ENCODE assay signal across 1 cellular context in the genomic region with DNA sequence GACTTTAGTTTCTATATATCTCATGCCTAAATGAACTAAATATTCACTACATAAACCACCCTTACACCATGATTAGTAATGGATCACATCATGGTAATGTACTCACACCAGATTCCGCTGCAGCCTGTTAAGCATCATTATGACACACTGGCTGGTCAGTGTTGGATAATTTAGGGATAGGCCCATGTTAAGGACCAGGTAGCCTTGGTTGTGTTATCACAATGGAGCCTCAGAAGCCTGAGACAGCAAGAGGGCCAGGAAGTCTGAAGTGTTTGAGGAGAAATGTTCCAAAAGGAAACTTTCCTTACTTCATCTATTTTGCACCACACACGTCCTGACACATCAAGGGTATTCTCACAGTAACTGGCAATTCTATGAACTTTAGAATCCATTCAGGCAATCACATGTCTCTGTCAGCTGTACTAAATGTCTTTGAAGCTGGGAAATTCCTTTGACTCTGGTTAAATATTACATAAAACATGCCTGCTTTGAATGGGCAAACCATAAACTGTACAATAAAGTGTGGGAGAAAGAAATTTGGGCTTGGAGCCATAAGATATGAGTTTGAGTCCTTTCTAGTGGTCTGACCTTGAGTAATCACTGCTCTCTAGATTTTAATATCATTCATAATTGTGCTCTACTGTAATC.
TF ChIP-seq lines count a peak whose summit lies in the region.

No MANE protein-coding gene starts in this region.

TF ChIP-seq in HepG2, 621 proteins besides CTCF, POLR2A, EP300 and RAD21 (continued from another document and continues in another):
- TF ChIP-seq EHMT2 (IDR thresholded peaks at IDR 0.05; ENCODE audit: borderline replicate concordance, low read depth, low read length) (peak; percentile 65; the same call in 1 of the 2 replicates), ZFY (CRISPR knock-in tag; IDR thresholded peaks at IDR 0.05) (peak; percentile 15; the same call in 1 of the 2 replicates), PCBP2 (optimal IDR thresholded peaks at IDR 0.05; ENCODE audit: low read depth, low read length, poor library complexity, severe bottlenecking) (no peak), PRMT3 (CRISPR knock-in tag; IDR thresholded peaks at IDR 0.05; ENCODE audit: borderline replicate concordance, low read depth) (no peak), POLR2AphosphoS2 (IDR thresholded peaks at IDR 0.05; ENCODE audit: low read depth, low read length) (no peak), MIER2 (CRISPR knock-in tag; IDR thresholded peaks at IDR 0.05) (no peak), HMG20A (CRISPR knock-in tag; IDR thresholded peaks at IDR 0.05; ENCODE audit: borderline replicate concordance) (peak; percentile 89; the same call in 1 of the 2 replicates), ZNF10 (CRISPR knock-in tag; IDR thresholded peaks at IDR 0.05; ENCODE audit: borderline replicate concordance, low read depth) (no peak), MYNN (CRISPR knock-in tag; IDR thresholded peaks at IDR 0.05; ENCODE audit: low read depth) (no peak), IKZF1 (IDR thresholded peaks at IDR 0.05) (no peak), RORA (CRISPR knock-in tag; IDR thresholded peaks at IDR 0.05) (no peak), CEBPG (CRISPR knock-in tag; IDR thresholded peaks at IDR 0.05) (peak; percentile 68), HMG20B (CRISPR knock-in tag; conservative IDR thresholded peaks at IDR 0.05) (no peak; the same call in 1 of the 2 replicates), ZNF790 (CRISPR knock-in tag; IDR thresholded peaks at IDR 0.05; ENCODE audit: borderline replicate concordance) (no peak; the same call in 1 of the 2 replicates), MZF1 (CRISPR knock-in tag; IDR thresholded peaks at IDR 0.05; ENCODE audit: borderline replicate concordance) (no peak), FOXK1 (CRISPR knock-in tag; IDR thresholded peaks at IDR 0.05; ENCODE audit: borderline replicate concordance, low read depth) (peak; percentile 47; the same call in 1 of the 2 replicates), ZNF768 (CRISPR knock-in tag; IDR thresholded peaks at IDR 0.05) (no peak), ZNF816 (CRISPR knock-in tag; IDR thresholded peaks at IDR 0.05; ENCODE audit: borderline replicate concordance) (0 out of 2 replicates have a peak, but pooled peaks have one; percentile 18), YEATS2 (CRISPR knock-in tag; IDR thresholded peaks at IDR 0.05; ENCODE audit: borderline replicate concordance) (peak; percentile 23; the same call in 1 of the 2 replicates), PPARG (CRISPR knock-in tag; conservative IDR thresholded peaks at IDR 0.05) (peak; percentile 86), NFYB (CRISPR knock-in tag; IDR thresholded peaks at IDR 0.05) (no peak), ZNF12 (CRISPR knock-in tag; IDR thresholded peaks at IDR 0.05) (peak; percentile 95), JUN (CRISPR knock-in tag; IDR thresholded peaks at IDR 0.05) (peak; percentile 46; the same call in 1 of the 2 replicates)
- TF ChIP-seq, protein P1, sequence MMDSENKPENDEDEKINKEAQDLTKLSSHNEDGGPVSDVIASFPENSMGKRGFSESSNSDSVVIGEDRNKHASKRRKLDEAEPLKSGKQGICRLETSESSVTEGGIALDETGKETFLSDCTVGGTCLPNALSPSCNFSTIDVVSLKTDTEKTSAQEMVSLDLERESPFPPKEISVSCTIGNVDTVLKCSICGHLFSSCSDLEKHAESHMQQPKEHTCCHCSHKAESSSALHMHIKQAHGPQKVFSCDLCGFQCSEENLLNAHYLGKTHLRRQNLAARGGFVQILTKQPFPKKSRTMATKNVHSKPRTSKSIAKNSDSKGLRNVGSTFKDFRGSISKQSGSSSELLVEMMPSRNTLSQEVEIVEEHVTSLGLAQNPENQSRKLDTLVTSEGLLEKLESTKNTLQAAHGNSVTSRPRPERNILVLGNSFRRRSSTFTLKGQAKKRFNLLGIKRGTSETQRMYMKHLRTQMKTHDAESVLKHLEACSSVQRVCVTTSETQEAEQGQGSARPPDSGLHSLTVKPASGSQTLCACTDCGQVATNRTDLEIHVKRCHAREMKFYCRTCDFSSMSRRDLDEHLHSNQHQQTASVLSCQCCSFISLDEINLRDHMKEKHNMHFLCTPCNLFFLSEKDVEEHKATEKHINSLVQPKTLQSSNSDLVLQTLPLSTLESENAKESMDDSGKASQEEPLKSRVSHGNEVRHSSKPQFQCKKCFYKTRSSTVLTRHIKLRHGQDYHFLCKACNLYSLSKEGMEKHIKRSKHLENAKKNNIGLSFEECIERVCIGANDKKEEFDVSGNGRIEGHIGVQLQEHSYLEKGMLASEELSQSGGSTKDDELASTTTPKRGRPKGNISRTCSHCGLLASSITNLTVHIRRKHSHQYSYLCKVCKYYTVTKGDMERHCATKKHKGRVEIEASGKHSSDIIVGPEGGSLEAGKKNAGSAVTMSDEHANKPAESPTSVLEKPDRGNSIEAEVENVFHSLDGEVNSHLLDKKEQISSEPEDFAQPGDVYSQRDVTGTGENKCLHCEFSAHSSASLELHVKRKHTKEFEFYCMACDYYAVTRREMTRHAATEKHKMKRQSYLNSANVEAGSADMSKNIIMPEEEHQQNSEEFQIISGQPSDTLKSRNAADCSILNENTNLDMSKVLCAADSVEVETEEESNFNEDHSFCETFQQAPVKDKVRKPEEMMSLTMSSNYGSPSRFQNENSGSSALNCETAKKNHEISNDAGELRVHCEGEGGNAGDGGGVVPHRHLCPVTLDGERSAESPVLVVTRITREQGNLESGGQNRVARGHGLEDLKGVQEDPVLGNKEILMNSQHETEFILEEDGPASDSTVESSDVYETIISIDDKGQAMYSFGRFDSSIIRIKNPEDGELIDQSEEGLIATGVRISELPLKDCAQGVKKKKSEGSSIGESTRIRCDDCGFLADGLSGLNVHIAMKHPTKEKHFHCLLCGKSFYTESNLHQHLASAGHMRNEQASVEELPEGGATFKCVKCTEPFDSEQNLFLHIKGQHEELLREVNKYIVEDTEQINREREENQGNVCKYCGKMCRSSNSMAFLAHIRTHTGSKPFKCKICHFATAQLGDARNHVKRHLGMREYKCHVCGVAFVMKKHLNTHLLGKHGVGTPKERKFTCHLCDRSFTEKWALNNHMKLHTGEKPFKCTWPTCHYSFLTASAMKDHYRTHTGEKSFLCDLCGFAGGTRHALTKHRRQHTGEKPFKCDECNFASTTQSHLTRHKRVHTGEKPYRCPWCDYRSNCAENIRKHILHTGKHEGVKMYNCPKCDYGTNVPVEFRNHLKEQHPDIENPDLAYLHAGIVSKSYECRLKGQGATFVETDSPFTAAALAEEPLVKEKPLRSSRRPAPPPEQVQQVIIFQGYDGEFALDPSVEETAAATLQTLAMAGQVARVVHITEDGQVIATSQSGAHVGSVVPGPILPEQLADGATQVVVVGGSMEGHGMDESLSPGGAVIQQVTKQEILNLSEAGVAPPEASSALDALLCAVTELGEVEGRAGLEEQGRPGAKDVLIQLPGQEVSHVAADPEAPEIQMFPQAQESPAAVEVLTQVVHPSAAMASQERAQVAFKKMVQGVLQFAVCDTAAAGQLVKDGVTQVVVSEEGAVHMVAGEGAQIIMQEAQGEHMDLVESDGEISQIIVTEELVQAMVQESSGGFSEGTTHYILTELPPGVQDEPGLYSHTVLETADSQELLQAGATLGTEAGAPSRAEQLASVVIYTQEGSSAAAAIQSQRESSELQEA (CRISPR knock-in tag; IDR thresholded peaks at IDR 0.05; ENCODE audit: not compliant biosample characterization) = no peak
- TF ChIP-seq, protein P2, sequence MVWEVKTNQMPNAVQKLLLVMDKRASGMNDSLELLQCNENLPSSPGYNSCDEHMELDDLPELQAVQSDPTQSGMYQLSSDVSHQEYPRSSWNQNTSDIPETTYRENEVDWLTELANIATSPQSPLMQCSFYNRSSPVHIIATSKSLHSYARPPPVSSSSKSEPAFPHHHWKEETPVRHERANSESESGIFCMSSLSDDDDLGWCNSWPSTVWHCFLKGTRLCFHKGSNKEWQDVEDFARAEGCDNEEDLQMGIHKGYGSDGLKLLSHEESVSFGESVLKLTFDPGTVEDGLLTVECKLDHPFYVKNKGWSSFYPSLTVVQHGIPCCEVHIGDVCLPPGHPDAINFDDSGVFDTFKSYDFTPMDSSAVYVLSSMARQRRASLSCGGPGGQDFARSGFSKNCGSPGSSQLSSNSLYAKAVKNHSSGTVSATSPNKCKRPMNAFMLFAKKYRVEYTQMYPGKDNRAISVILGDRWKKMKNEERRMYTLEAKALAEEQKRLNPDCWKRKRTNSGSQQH (CRISPR knock-in tag; IDR thresholded peaks at IDR 0.05; ENCODE audit: low read depth) = no peak
- TF ChIP-seq, protein P3, sequence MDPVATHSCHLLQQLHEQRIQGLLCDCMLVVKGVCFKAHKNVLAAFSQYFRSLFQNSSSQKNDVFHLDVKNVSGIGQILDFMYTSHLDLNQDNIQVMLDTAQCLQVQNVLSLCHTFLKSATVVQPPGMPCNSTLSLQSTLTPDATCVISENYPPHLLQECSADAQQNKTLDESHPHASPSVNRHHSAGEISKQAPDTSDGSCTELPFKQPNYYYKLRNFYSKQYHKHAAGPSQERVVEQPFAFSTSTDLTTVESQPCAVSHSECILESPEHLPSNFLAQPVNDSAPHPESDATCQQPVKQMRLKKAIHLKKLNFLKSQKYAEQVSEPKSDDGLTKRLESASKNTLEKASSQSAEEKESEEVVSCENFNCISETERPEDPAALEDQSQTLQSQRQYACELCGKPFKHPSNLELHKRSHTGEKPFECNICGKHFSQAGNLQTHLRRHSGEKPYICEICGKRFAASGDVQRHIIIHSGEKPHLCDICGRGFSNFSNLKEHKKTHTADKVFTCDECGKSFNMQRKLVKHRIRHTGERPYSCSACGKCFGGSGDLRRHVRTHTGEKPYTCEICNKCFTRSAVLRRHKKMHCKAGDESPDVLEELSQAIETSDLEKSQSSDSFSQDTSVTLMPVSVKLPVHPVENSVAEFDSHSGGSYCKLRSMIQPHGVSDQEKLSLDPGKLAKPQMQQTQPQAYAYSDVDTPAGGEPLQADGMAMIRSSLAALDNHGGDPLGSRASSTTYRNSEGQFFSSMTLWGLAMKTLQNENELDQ (CRISPR knock-in tag; IDR thresholded peaks at IDR 0.05; ENCODE audit: borderline replicate concordance) = no peak
- TF ChIP-seq, protein P4, sequence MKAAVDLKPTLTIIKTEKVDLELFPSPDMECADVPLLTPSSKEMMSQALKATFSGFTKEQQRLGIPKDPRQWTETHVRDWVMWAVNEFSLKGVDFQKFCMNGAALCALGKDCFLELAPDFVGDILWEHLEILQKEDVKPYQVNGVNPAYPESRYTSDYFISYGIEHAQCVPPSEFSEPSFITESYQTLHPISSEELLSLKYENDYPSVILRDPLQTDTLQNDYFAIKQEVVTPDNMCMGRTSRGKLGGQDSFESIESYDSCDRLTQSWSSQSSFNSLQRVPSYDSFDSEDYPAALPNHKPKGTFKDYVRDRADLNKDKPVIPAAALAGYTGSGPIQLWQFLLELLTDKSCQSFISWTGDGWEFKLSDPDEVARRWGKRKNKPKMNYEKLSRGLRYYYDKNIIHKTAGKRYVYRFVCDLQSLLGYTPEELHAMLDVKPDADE (CRISPR knock-in tag; IDR thresholded peaks at IDR 0.05) = no peak
- TF ChIP-seq, protein P5, sequence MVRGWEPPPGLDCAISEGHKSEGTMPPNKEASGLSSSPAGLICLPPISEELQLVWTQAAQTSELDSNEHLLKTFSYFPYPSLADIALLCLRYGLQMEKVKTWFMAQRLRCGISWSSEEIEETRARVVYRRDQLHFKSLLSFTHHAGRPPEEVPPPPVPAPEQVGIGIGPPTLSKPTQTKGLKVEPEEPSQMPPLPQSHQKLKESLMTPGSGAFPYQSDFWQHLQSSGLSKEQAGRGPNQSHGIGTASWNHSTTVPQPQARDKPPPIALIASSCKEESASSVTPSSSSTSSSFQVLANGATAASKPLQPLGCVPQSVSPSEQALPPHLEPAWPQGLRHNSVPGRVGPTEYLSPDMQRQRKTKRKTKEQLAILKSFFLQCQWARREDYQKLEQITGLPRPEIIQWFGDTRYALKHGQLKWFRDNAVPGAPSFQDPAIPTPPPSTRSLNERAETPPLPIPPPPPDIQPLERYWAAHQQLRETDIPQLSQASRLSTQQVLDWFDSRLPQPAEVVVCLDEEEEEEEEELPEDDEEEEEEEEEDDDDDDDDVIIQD (CRISPR knock-in tag; IDR thresholded peaks at IDR 0.05; ENCODE audit: low read depth) = peak; percentile 97
- TF ChIP-seq, protein P6, sequence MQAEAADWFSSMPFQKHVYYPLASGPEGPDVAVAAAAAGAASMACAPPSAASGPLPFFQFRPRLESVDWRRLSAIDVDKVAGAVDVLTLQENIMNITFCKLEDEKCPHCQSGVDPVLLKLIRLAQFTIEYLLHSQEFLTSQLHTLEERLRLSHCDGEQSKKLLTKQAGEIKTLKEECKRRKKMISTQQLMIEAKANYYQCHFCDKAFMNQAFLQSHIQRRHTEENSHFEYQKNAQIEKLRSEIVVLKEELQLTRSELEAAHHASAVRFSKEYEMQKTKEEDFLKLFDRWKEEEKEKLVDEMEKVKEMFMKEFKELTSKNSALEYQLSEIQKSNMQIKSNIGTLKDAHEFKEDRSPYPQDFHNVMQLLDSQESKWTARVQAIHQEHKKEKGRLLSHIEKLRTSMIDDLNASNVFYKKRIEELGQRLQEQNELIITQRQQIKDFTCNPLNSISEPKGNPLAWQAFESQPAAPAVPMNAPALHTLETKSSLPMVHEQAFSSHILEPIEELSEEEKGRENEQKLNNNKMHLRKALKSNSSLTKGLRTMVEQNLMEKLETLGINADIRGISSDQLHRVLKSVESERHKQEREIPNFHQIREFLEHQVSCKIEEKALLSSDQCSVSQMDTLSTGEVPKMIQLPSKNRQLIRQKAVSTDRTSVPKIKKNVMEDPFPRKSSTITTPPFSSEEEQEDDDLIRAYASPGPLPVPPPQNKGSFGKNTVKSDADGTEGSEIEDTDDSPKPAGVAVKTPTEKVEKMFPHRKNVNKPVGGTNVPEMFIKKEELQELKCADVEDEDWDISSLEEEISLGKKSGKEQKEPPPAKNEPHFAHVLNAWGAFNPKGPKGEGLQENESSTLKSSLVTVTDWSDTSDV (CRISPR knock-in tag; IDR thresholded peaks at IDR 0.05) = no peak
- TF ChIP-seq, protein P7, sequence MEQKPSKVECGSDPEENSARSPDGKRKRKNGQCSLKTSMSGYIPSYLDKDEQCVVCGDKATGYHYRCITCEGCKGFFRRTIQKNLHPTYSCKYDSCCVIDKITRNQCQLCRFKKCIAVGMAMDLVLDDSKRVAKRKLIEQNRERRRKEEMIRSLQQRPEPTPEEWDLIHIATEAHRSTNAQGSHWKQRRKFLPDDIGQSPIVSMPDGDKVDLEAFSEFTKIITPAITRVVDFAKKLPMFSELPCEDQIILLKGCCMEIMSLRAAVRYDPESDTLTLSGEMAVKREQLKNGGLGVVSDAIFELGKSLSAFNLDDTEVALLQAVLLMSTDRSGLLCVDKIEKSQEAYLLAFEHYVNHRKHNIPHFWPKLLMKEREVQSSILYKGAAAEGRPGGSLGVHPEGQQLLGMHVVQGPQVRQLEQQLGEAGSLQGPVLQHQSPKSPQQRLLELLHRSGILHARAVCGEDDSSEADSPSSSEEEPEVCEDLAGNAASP (CRISPR knock-in tag; IDR thresholded peaks at IDR 0.05; ENCODE audit: borderline replicate concordance) = peak; percentile 60; the same call in 1 of the 2 replicates
- TF ChIP-seq, protein P8, sequence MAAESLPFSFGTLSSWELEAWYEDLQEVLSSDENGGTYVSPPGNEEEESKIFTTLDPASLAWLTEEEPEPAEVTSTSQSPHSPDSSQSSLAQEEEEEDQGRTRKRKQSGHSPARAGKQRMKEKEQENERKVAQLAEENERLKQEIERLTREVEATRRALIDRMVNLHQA (CRISPR knock-in tag; IDR thresholded peaks at IDR 0.05) = no peak
